In the genomic region with DNA sequence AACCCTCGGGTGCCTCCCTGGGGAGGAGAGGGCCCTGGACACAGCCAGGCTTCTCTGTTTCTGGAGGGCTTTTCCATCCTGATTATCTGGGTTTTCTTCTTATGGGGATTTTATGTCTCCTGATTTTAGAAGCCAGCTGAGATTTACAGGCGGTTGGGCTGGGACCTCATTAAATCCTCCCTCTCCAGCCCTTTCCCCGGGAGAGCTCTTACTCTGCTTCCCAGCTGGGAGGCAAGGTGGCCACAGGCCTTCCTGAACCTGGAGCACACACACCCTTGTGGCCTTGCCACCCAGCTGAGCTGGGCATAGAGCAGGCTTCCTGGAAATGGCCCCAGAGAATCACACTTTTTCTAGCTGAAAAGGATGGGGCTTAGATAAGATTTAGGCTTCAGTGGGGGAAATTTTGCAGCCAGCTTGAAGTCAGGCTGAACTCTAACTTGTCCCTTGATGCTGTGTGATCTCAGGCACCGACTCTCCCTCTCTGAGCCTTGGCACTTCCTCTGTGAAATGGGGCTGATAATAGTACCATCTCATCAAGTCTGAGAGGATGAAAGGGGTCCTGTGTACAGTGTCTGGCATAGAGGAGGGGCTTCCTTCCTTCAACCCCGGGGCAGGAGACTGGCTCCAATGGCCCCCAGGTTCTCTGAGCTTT, we compare ENCODE assay signal across 23 cellular contexts. TPM values are rescaled to one million over a fixed set of nuclear protein-coding genes. Genes with fewer than 3 reads are reported as not detected.
DNase-seq lines count a peak whose midpoint lies in the region; ATAC-seq, FAIRE-seq and TF ChIP-seq lines count a peak whose summit lies in the region.
"Had no signal": no experiment of that assay in that cellular context is flagged by ENCODE, and none has a peak within 500 bp of the region (broad histone marks: within the 10 kb centered on the region; RNA-seq: fewer than 3 reads in every experiment).

No MANE protein-coding gene starts in this region.

- H3K9me3 ChIP-seq in A673 (ENCODE audit: low read depth, low read length, poor library complexity, severe bottlenecking) (no peaks in the 10 kb centered on the region), GM23248 (ENCODE audit: low read depth) (no peaks in the 10 kb centered on the region)
- H3K9me3 ChIP-seq: left lung, psoas muscle had no signal

- H2AFZ ChIP-seq in GM23248: no peak overlapping the region

- no peaks in the 10 kb centered on the region for H3K36me3 Mint-ChIP-seq in brain
- H3K36me3 Mint-ChIP-seq: CD14-positive monocyte had no signal

- no peak overlapping the region for H3K9ac ChIP-seq in GM23248

- no peaks in the 10 kb centered on the region for H3K79me2 ChIP-seq in GM23248 (ENCODE audit: insufficient read depth)

- peak overlapping the region in 4 of 5 experiments; percentile 61 to 93 (median 72) for H3K27ac Mint-ChIP-seq in brain
- H3K27ac Mint-ChIP-seq: activated CD4-positive, alpha-beta T cell treated with anti-CD3 and anti-CD28 coated beads, Interleukin-2, amount 10 ng/mL, durations not matched to agents 24 days and 14 days; activated T-cell treated with anti-CD3 and anti-CD28 coated beads, Interleukin-2, amount 50 U/mL, for 24 hours; CD14-positive monocyte had no signal

- DNase-seq in A673 (ENCODE audit: low spot score): peak; percentile 70
- DNase-seq in GM12892 (ENCODE audit: insufficient read length): no peak
- peak; percentile 61 for DNase-seq in NCI-H2227 (lab: John Stamatoyannopoulos, UW; ENCODE audit: unreplicated experiment)
- DNase-seq in GM23248: no peak
- DNase-seq: activated CD4-positive, alpha-beta T cell treated with anti-CD3 and anti-CD28 coated beads, Interleukin-2, amount 10 ng/mL, durations not matched to agents 24 days and 14 days; activated gamma-delta T cell; activated T-cell treated with anti-CD3 and anti-CD28 coated beads, Interleukin-2, amount 50 U/mL, for 24 hours; left lung; mesendoderm; NCI-H187; NCI-H226; NK-92 treated with Interleukin-12 subunit alpha and Interleukin-12 subunit beta, amount 100 ng/mL, for 24 hours; nucleus accumbens; psoas muscle; SHP77 treated with DMSO at 0.1 percent for 48 hours; stimulated activated naive CD4-positive, alpha-beta T cell treated with Interleukin-2 at 50 U/mL for 16 hours had no signal

- H3K4me1 ChIP-seq in A673 (ENCODE audit: insufficient read depth, low read length, poor library complexity, severe bottlenecking): peaks cover 62% of the 10 kb centered on the region
- H3K4me1 ChIP-seq in GM23248 (ENCODE audit: insufficient read depth): no peaks in the 10 kb centered on the region
- H3K4me1 ChIP-seq: psoas muscle had no signal

- TF ChIP-seq POLR2A in GM12892 (IDR thresholded peaks at IDR 0.05; ENCODE audit: low read depth, low read length): no peak

- no peaks in the 10 kb centered on the region for H4K20me1 ChIP-seq in GM23248 (ENCODE audit: insufficient read depth)

- no peaks in the 10 kb centered on the region for H3K9me2 ChIP-seq in GM23248 (ENCODE audit: insufficient read depth)

- H3F3A ChIP-seq in GM23248 (ENCODE audit: insufficient read depth): no peaks in the 10 kb centered on the region

- peaks cover 61% of the 10 kb centered on the region for H3K4me1 Mint-ChIP-seq in brain

- no peak overlapping the region for H3K4me3 ChIP-seq in A673 (ENCODE audit: low read depth, low read length, poor library complexity, severe bottlenecking)
- no peak overlapping the region for H3K4me3 ChIP-seq in GM23248
- H3K4me3 ChIP-seq: GM12878, left lung, psoas muscle had no signal

- CTCF ChIA-PET in A673 (lab: Charles Lee): interaction anchor here (0.8 kb wide), 1 partner anchor 73 kb away, joined by 5 read pairs; no protein-coding TSS in a partner anchor

- ATAC-seq in GM21367 (IDR thresholded peaks at IDR 0.05; ENCODE audit: unreplicated experiment) (no peak), GM21423 (IDR thresholded peaks at IDR 0.05; ENCODE audit: unreplicated experiment) (no peak)
- ATAC-seq: left lung, Panc1, psoas muscle had no signal

- no peak overlapping the region for H3K4me3 Mint-ChIP-seq in brain
- H3K4me3 Mint-ChIP-seq: activated CD4-positive, alpha-beta T cell treated with anti-CD3 and anti-CD28 coated beads, Interleukin-2, amount 10 ng/mL, durations not matched to agents 24 days and 14 days; activated T-cell treated with anti-CD3 and anti-CD28 coated beads, Interleukin-2, amount 50 U/mL, for 24 hours; CD14-positive monocyte had no signal

- H3K27me3 ChIP-seq in A673 (replicated peaks; ENCODE audit: insufficient read depth, low read depth, low read length, poor library complexity) (no peaks in the 10 kb centered on the region), GM23248 (replicated peaks; ENCODE audit: insufficient read depth) (peaks cover 34% of the 10 kb centered on the region)

- peak overlapping the region; percentile 57 for H3K27ac ChIP-seq in A673 (ENCODE audit: low read depth, low read length, poor library complexity, severe bottlenecking)
- no peak overlapping the region for H3K27ac ChIP-seq in GM23248
- H3K27ac ChIP-seq: left lung, psoas muscle had no signal

- intact Hi-C loops in A673 (cut with micrococcal nuclease; ENCODE audit: unreplicated experiment): no loop called here

- WGBS in GM23248 (ENCODE audit: low coverage in 1 of 2, low lambda C conversion rate in 2 of 2, missing lambda C conversion rate in 2 of 2), 2 experiments: 16 to 18% methylated on average over 5 of the region's 5 CpGs

- H3K9me3 Mint-ChIP-seq in brain: no peaks in the 10 kb centered on the region
- H3K9me3 Mint-ChIP-seq: activated CD4-positive, alpha-beta T cell treated with anti-CD3 and anti-CD28 coated beads, Interleukin-2, amount 10 ng/mL, durations not matched to agents 24 days and 14 days; activated T-cell treated with anti-CD3 and anti-CD28 coated beads, Interleukin-2, amount 50 U/mL, for 24 hours had no signal

- TF ChIP-seq CTCF in A673 (conservative IDR thresholded peaks at IDR 0.05; ENCODE audit: low read depth, low read length): no peak
- no peak for TF ChIP-seq CTCF in brain (conservative IDR thresholded peaks at IDR 0.05)

- H3K36me3 ChIP-seq in A673 (ENCODE audit: insufficient read depth, low read length, poor library complexity, severe bottlenecking): no peaks in the 10 kb centered on the region
- H3K36me3 ChIP-seq in GM23248 (ENCODE audit: low read depth): no peaks in the 10 kb centered on the region
- H3K36me3 ChIP-seq: left lung had no signal

- in situ Hi-C loops in GM23248 (cut with MboI): no loop called here

- BruUV-seq in A673 (replicated peaks; lab: Mats Ljungman, UMichigan): no TSS peak

- POLR2A ChIA-PET in A673 (lab: Charles Lee; ENCODE audit: low non-redundant PET): interaction anchor here (0.6 kb wide), 1 partner anchor 216 kb away, joined by 10 read pairs; no protein-coding TSS in a partner anchor

- H3K27me3 Mint-ChIP-seq in brain: peaks cover under 1% of the 10 kb centered on the region

- FAIRE-seq in GM12892 (lab: Jason Lieb, UNC): peak; percentile 72
- FAIRE-seq: GM12878, urothelium cell line had no signal

- no peak overlapping the region for H3K4me2 ChIP-seq in GM23248 (ENCODE audit: unreplicated experiment)

RNA-seq across cellular contexts. Expression of gene VSTM2L, which starts 16.6 kb away (rescaled TPM):
- total RNA-seq in A673 (2021): 23.3 and 23.5 TPM in 2 replicates
- 0.30 TPM for polyA plus RNA-seq in GM12892 (2012; ENCODE audit: missing spikeins)
- polyA plus RNA-seq in brain (ENCODE audit: insufficient read depth, low read depth, low replicate concordance) (46.5 TPM), GM23248 (2016; fragmentation: Nextera tagmentation; extraction: Ambion mirVana) (4.1 and 5.1 TPM in 2 replicates)
- 6.2 and 9.2 TPM in 2 replicates for total RNA-seq in GM23248 (2014; rRNA removed; shearing (Covaris generic))
- polyA plus RNA-seq: CD14-positive monocyte had no signal

Comparison
In these comparisons a context has a peak if more than half of its experiments do, and no peak if none do; other contexts are left out.
1. DNase-seq: peak in A673 (single experiment) and NCI-H2227 (single experiment); none in GM12892 (single experiment) and GM23248 (single experiment).